In genomic region chr3:183551930-183552329, GRCh38 we compare ENCODE assay signal across 14 cellular contexts. TPM values are rescaled to one million over a fixed set of nuclear protein-coding genes. Genes with fewer than 3 reads are reported as not detected.
DNase-seq lines count a peak whose midpoint lies in the region; ATAC-seq and TF ChIP-seq lines count a peak whose summit lies in the region.
"Had no signal": no experiment of that assay in that cellular context is flagged by ENCODE, and none has a peak within 500 bp of the region (broad histone marks: within the 10 kb centered on the region; RNA-seq: fewer than 3 reads in every experiment).

No MANE protein-coding gene starts in this region.

- no peaks in the 10 kb centered on the region for H3K9me3 ChIP-seq in OCI-LY7 (ENCODE audit: low read length)
- H3K9me3 ChIP-seq: esophagus squamous epithelium, tibial artery had no signal

- H3K4me1 Mint-ChIP-seq in activated T-helper 2 cell treated with anti-CD3 and anti-CD28 coated beads, Interferon-gamma antibody, Interleukin-2, Interleukin-4, amounts not matched to agents 10 μg/mL and 5 μg/mL and 100 μg/mL, durations not matched to agents 14 hours and 24 hours and 36 hours (ENCODE audit: low read depth), result peaks cover 64% of the 10 kb centered on the region

- H2AFZ ChIP-seq in OCI-LY7 (ENCODE audit: low read length), result no peak overlapping the region

- no peak overlapping the region for H3K27ac Mint-ChIP-seq in activated T-helper 2 cell treated with anti-CD3 and anti-CD28 coated beads, Interferon-gamma antibody, Interleukin-2, Interleukin-4, amounts not matched to agents 10 μg/mL and 5 μg/mL and 100 μg/mL, durations not matched to agents 14 hours and 24 hours and 36 hours

- intact Hi-C loops in OCI-LY7 (cut with micrococcal nuclease; ENCODE audit: unreplicated experiment), result loop anchor here (1.0 to 10.0 kb wide), 6 partner anchors 9 to 333 kb away; partner anchors contain the start of gene PARL
- intact Hi-C loops in activated T-helper 2 cell treated with anti-CD3 and anti-CD28 coated beads, Interferon-gamma antibody, Interleukin-2, Interleukin-4, amounts not matched to agents 10 μg/mL and 5 μg/mL and 100 μg/mL, durations not matched to agents 14 hours and 24 hours and 36 hours (cut with micrococcal nuclease), result loop anchor here (5.0 kb wide), 1 partner anchor 215 kb away; no protein-coding TSS in a partner anchor

- H3K4me3 Mint-ChIP-seq in activated T-helper 2 cell treated with anti-CD3 and anti-CD28 coated beads, Interferon-gamma antibody, Interleukin-2, Interleukin-4, amounts not matched to agents 10 μg/mL and 5 μg/mL and 100 μg/mL, durations not matched to agents 14 hours and 24 hours and 36 hours (ENCODE audit: low read depth), result peak overlapping the region; percentile 44

- no TSS peak for BruUV-seq in OCI-LY7 (replicated peaks; lab: Mats Ljungman, UMichigan)

- no peaks in the 10 kb centered on the region for H3K27me3 Mint-ChIP-seq in activated T-helper 2 cell treated with anti-CD3 and anti-CD28 coated beads, Interferon-gamma antibody, Interleukin-2, Interleukin-4, amounts not matched to agents 10 μg/mL and 5 μg/mL and 100 μg/mL, durations not matched to agents 14 hours and 24 hours and 36 hours (ENCODE audit: low read depth)

- H3K4me1 ChIP-seq in OCI-LY7 (ENCODE audit: insufficient read depth, low read length, poor library complexity, severe bottlenecking), result peaks cover 57% of the 10 kb centered on the region
- H3K4me1 ChIP-seq: tibial artery had no signal

- peaks cover 100% of the 10 kb centered on the region for H3K79me2 ChIP-seq in OCI-LY7 (ENCODE audit: insufficient read depth, low read depth, low read length)

- CTCF ChIA-PET in OCI-LY7 (lab: Charles Lee; ENCODE audit: unreplicated experiment), result no interaction called here

- POLR2A ChIA-PET in OCI-LY7 (lab: Charles Lee), result interaction anchor here (0.7 to 6.4 kb wide), 19 partner anchors 8 to 214 kb away, joined by 3 to 54 read pairs (median 7); partner anchors contain the start of gene KLHL24

- H3K9me2 ChIP-seq in OCI-LY7 (ENCODE audit: insufficient read depth, low read length), result no peaks in the 10 kb centered on the region

- no peaks in the 10 kb centered on the region for H3K9me3 Mint-ChIP-seq in activated T-helper 2 cell treated with anti-CD3 and anti-CD28 coated beads, Interferon-gamma antibody, Interleukin-2, Interleukin-4, amounts not matched to agents 10 μg/mL and 5 μg/mL and 100 μg/mL, durations not matched to agents 14 hours and 24 hours and 36 hours

- peak overlapping the region; percentile 98 for H3K4me2 ChIP-seq in OCI-LY7 (ENCODE audit: low read length)

- peak overlapping the region; percentile 96 for H3K27ac ChIP-seq in OCI-LY7 (ENCODE audit: low read depth, low read length, poor library complexity, severe bottlenecking)
- H3K27ac ChIP-seq: tibial artery had no signal

- peak; percentile 49; the same call in 1 of the 2 replicates for TF ChIP-seq CTCF in OCI-LY7 (conservative IDR thresholded peaks at IDR 0.05; ENCODE audit: low read length)

- peaks cover 80% of the 10 kb centered on the region for H3K36me3 ChIP-seq in OCI-LY7 (ENCODE audit: insufficient read depth, low read length)
- H3K36me3 ChIP-seq: esophagus squamous epithelium, tibial artery had no signal

- peaks cover 25% of the 10 kb centered on the region; the same call in 1 of the 2 replicates for H4K20me1 ChIP-seq in OCI-LY7 (ENCODE audit: insufficient read depth, low read length)

- peak; percentile 42 for DNase-seq in activated CD8-positive, alpha-beta memory T cell treated with anti-CD3 and anti-CD28 coated beads, Interleukin-2, amount 50 U/mL, for 4 hours
- DNase-seq in activated CD8-positive, alpha-beta memory T cell treated with anti-CD3 and anti-CD28 coated beads, Interleukin-2, amount 50 U/mL, for 48 hours, result no peak
- DNase-seq in OCI-LY7 (ENCODE audit: low spot score), result peak; percentile 78
- DNase-seq in activated T-helper 2 cell treated with anti-CD3 and anti-CD28 coated beads, Interferon-gamma antibody, Interleukin-2, Interleukin-4, amounts not matched to agents 10 μg/mL and 5 μg/mL and 100 μg/mL, durations not matched to agents 14 hours and 24 hours and 36 hours (ENCODE audit: low spot score), result no peak
- peak; percentile 65 for DNase-seq in stimulated activated CD8-positive, alpha-beta memory T cell treated with anti-CD3 and anti-CD28 coated beads, Interleukin-4, amount 100 ng/mL, for 48 hours
- no peak for DNase-seq in NCI-H446 (lab: John Stamatoyannopoulos, UW)
- no peak for DNase-seq in central memory CD4-positive, alpha-beta T cell
- DNase-seq: esophagus squamous epithelium, NCI-H1048, NCI-H774, tibial artery had no signal

- H3K36me3 Mint-ChIP-seq in activated T-helper 2 cell treated with anti-CD3 and anti-CD28 coated beads, Interferon-gamma antibody, Interleukin-2, Interleukin-4, amounts not matched to agents 10 μg/mL and 5 μg/mL and 100 μg/mL, durations not matched to agents 14 hours and 24 hours and 36 hours (ENCODE audit: low read depth), result peaks cover 47% of the 10 kb centered on the region

- H3K4me3 ChIP-seq in OCI-LY7 (ENCODE audit: low read depth, low read length, poor library complexity, severe bottlenecking), result peak overlapping the region; percentile 97
- H3K4me3 ChIP-seq: tibial artery had no signal

- ATAC-seq in GM18873 (IDR thresholded peaks at IDR 0.05; ENCODE audit: low FRiP score, unreplicated experiment), result no peak
- ATAC-seq: SK-N-SH treated with all-trans-retinoic acid at 6 μM for 48 hours had no signal

RNA-seq across cellular contexts. Expression of gene KLHL6, which starts 3.6 kb away (rescaled TPM):
- 143 TPM in 2 replicates for total RNA-seq in OCI-LY7 (2014; rRNA removed; shearing (Covaris generic))
- 169 and 191 TPM in 2 replicates for total RNA-seq in OCI-LY7 (2022)
- total RNA-seq in activated T-helper 2 cell treated with anti-CD3 and anti-CD28 coated beads, Interferon-gamma antibody, Interleukin-2, Interleukin-4, amounts not matched to agents 10 μg/mL and 5 μg/mL and 100 μg/mL, durations not matched to agents 14 hours and 24 hours and 36 hours, result 29.5 and 29.7 TPM in 2 replicates
- total RNA-seq: G401 had no signal

Comparison
In these comparisons a context has a peak if more than half of its experiments do, and no peak if none do; other contexts are left out.
1. DNase-seq: peak in activated CD8-positive, alpha-beta memory T cell treated with anti-CD3 and anti-CD28 coated beads, Interleukin-2, amount 50 U/mL, for 4 hours (single experiment), OCI-LY7 (single experiment) and stimulated activated CD8-positive, alpha-beta memory T cell treated with anti-CD3 and anti-CD28 coated beads, Interleukin-4, amount 100 ng/mL, for 48 hours (single experiment); none in activated CD8-positive, alpha-beta memory T cell treated with anti-CD3 and anti-CD28 coated beads, Interleukin-2, amount 50 U/mL, for 48 hours (single experiment), activated T-helper 2 cell treated with anti-CD3 and anti-CD28 coated beads, Interferon-gamma antibody, Interleukin-2, Interleukin-4, amounts not matched to agents 10 μg/mL and 5 μg/mL and 100 μg/mL, durations not matched to agents 14 hours and 24 hours and 36 hours (single experiment), NCI-H446 (0 of 2) and central memory CD4-positive, alpha-beta T cell (single experiment).